In genomic region chr4:89837385-89837995, GRCh38 we compare ENCODE assay signal across 8 cellular contexts. TPM values are rescaled to one million over a fixed set of nuclear protein-coding genes. Genes with fewer than 3 reads are reported as not detected.
DNase-seq lines count a peak whose midpoint lies in the region; ATAC-seq and TF ChIP-seq lines count a peak whose summit lies in the region.

No MANE protein-coding gene starts in this region.

- no peak overlapping the region for H3K27ac Mint-ChIP-seq in activated T-helper 1 cell treated with anti-CD3 and anti-CD28 coated beads, Interleukin-12 subunit alpha, Interleukin-12 subunit beta, Interleukin-2, Interleukin-4 antibody, amounts not matched to agents 30 ng/mL and 10 ng/mL and 1 ng/mL, durations not matched to agents 14 hours and 24 hours and 36 hours
- peak overlapping the region in 1 of 2 donors; percentile 56 for H3K27ac Mint-ChIP-seq in natural killer cell treated with Interleukin-12 subunit alpha and Interleukin-12 subunit beta and Interleukin-15 and Interleukin-18, amount 100 ng/mL, for 72 hours

- TF ChIP-seq CTCF in fibroblast of villous mesenchyme (IDR thresholded peaks at IDR 0.05; ENCODE audit: insufficient read depth, low read depth, low read length): no peak

- ATAC-seq in Right ventricle myocardium inferior (peak; percentile 65), HG03571 (IDR thresholded peaks at IDR 0.05; ENCODE audit: unreplicated experiment) (no peak), HG03175 (IDR thresholded peaks at IDR 0.05; ENCODE audit: unreplicated experiment) (no peak)
- peak; percentile 57 to 75 for ATAC-seq in natural killer cell treated with Interleukin-12 subunit alpha and Interleukin-12 subunit beta and Interleukin-15 and Interleukin-18, amount 100 ng/mL, for 72 hours

- intact Hi-C loops in Right ventricle myocardium inferior (cut with DNase I): no loop called here
- intact Hi-C loops in cardiac septum (cut with DNase I): no loop called here
- intact Hi-C loops in activated T-helper 1 cell treated with anti-CD3 and anti-CD28 coated beads, Interleukin-12 subunit alpha, Interleukin-12 subunit beta, Interleukin-2, Interleukin-4 antibody, amounts not matched to agents 30 ng/mL and 10 ng/mL and 1 ng/mL, durations not matched to agents 14 hours and 24 hours and 36 hours (cut with micrococcal nuclease): loop anchor here (1.0 to 5.0 kb wide), 4 partner anchors 8 to 725 kb away; partner anchors contain the start of gene TIGD2

- DNase-seq in Right ventricle myocardium inferior (ENCODE audit: missing footprints): no peak
- no peak for DNase-seq in cardiac septum (ENCODE audit: low spot score)
- peak; percentile 50 for DNase-seq in NCI-H1092 treated with DMSO at 0.1 percent for 48 hours (lab: John Stamatoyannopoulos, UW)
- DNase-seq in activated T-helper 1 cell treated with anti-CD3 and anti-CD28 coated beads, Interleukin-12 subunit alpha, Interleukin-12 subunit beta, Interleukin-2, Interleukin-4 antibody, amounts not matched to agents 30 ng/mL and 10 ng/mL and 1 ng/mL, durations not matched to agents 14 hours and 24 hours and 36 hours (ENCODE audit: low spot score): peak; percentile 11
- DNase-seq in fibroblast of villous mesenchyme (ENCODE audit: low read depth): peak; percentile 18
- DNase-seq in natural killer cell treated with Interleukin-12 subunit alpha and Interleukin-12 subunit beta and Interleukin-15 and Interleukin-18, amount 100 ng/mL, for 72 hours (ENCODE audit: low spot score): no peak

- peak overlapping the region; percentile 80 for H3K4me3 Mint-ChIP-seq in activated T-helper 1 cell treated with anti-CD3 and anti-CD28 coated beads, Interleukin-12 subunit alpha, Interleukin-12 subunit beta, Interleukin-2, Interleukin-4 antibody, amounts not matched to agents 30 ng/mL and 10 ng/mL and 1 ng/mL, durations not matched to agents 14 hours and 24 hours and 36 hours
- peak overlapping the region; percentile 75 for H3K4me3 Mint-ChIP-seq in natural killer cell treated with Interleukin-12 subunit alpha and Interleukin-12 subunit beta and Interleukin-15 and Interleukin-18, amount 100 ng/mL, for 72 hours

- no peaks in the 10 kb centered on the region for H3K9me3 Mint-ChIP-seq in activated T-helper 1 cell treated with anti-CD3 and anti-CD28 coated beads, Interleukin-12 subunit alpha, Interleukin-12 subunit beta, Interleukin-2, Interleukin-4 antibody, amounts not matched to agents 30 ng/mL and 10 ng/mL and 1 ng/mL, durations not matched to agents 14 hours and 24 hours and 36 hours
- no peaks in the 10 kb centered on the region for H3K9me3 Mint-ChIP-seq in natural killer cell treated with Interleukin-12 subunit alpha and Interleukin-12 subunit beta and Interleukin-15 and Interleukin-18, amount 100 ng/mL, for 72 hours

- peak overlapping the region; percentile 50 for H3K4me3 ChIP-seq in fibroblast of villous mesenchyme (ENCODE audit: low read depth, low read length)

- H3K4me1 Mint-ChIP-seq in activated T-helper 1 cell treated with anti-CD3 and anti-CD28 coated beads, Interleukin-12 subunit alpha, Interleukin-12 subunit beta, Interleukin-2, Interleukin-4 antibody, amounts not matched to agents 30 ng/mL and 10 ng/mL and 1 ng/mL, durations not matched to agents 14 hours and 24 hours and 36 hours (ENCODE audit: low read depth): peaks cover 33% of the 10 kb centered on the region
- H3K4me1 Mint-ChIP-seq in natural killer cell treated with Interleukin-12 subunit alpha and Interleukin-12 subunit beta and Interleukin-15 and Interleukin-18, amount 100 ng/mL, for 72 hours (ENCODE audit: low read depth in 2 of 2): peaks cover 11 to 27% of the 10 kb centered on the region in 2 donors

- H3K27me3 Mint-ChIP-seq in activated T-helper 1 cell treated with anti-CD3 and anti-CD28 coated beads, Interleukin-12 subunit alpha, Interleukin-12 subunit beta, Interleukin-2, Interleukin-4 antibody, amounts not matched to agents 30 ng/mL and 10 ng/mL and 1 ng/mL, durations not matched to agents 14 hours and 24 hours and 36 hours (ENCODE audit: insufficient read depth): peaks cover 75% of the 10 kb centered on the region
- H3K27me3 Mint-ChIP-seq in natural killer cell treated with Interleukin-12 subunit alpha and Interleukin-12 subunit beta and Interleukin-15 and Interleukin-18, amount 100 ng/mL, for 72 hours: peaks cover 28 to 71% of the 10 kb centered on the region in 2 donors

- H3K36me3 Mint-ChIP-seq in activated T-helper 1 cell treated with anti-CD3 and anti-CD28 coated beads, Interleukin-12 subunit alpha, Interleukin-12 subunit beta, Interleukin-2, Interleukin-4 antibody, amounts not matched to agents 30 ng/mL and 10 ng/mL and 1 ng/mL, durations not matched to agents 14 hours and 24 hours and 36 hours (ENCODE audit: low read depth): peaks cover 7% of the 10 kb centered on the region
- peaks cover 4% of the 10 kb centered on the region for H3K36me3 Mint-ChIP-seq in natural killer cell treated with Interleukin-12 subunit alpha and Interleukin-12 subunit beta and Interleukin-15 and Interleukin-18, amount 100 ng/mL, for 72 hours

RNA-seq across cellular contexts. Expression of gene SNCA, which starts 0.5 kb away (rescaled TPM):
- total RNA-seq in Right ventricle myocardium inferior (3.7 TPM), cardiac septum (33.6 TPM), fibroblast of villous mesenchyme (0.97 and 3.5 TPM in 2 replicates)
- total RNA-seq in activated T-helper 1 cell treated with anti-CD3 and anti-CD28 coated beads, Interleukin-12 subunit alpha, Interleukin-12 subunit beta, Interleukin-2, Interleukin-4 antibody, amounts not matched to agents 30 ng/mL and 10 ng/mL and 1 ng/mL, durations not matched to agents 14 hours and 24 hours and 36 hours: 0.18 and 1.1 TPM in 2 replicates
- 10 to 100 TPM in 1 of 2 donors, 1 to 10 TPM in 1; 6.2 to 19.8 TPM for total RNA-seq in natural killer cell treated with Interleukin-12 subunit alpha and Interleukin-12 subunit beta and Interleukin-15 and Interleukin-18, amount 100 ng/mL, for 72 hours

RNA-seq across cellular contexts. Expression of gene MMRN1, which starts 57.2 kb away (rescaled TPM):
- total RNA-seq in Right ventricle myocardium inferior: 3.7 TPM
- 2.5 TPM for total RNA-seq in cardiac septum
- total RNA-seq in activated T-helper 1 cell treated with anti-CD3 and anti-CD28 coated beads, Interleukin-12 subunit alpha, Interleukin-12 subunit beta, Interleukin-2, Interleukin-4 antibody, amounts not matched to agents 30 ng/mL and 10 ng/mL and 1 ng/mL, durations not matched to agents 14 hours and 24 hours and 36 hours: not detected in 2 replicates
- not detected in 2 replicates for total RNA-seq in fibroblast of villous mesenchyme
- under 1 TPM; 0.17 to 0.31 TPM for total RNA-seq in natural killer cell treated with Interleukin-12 subunit alpha and Interleukin-12 subunit beta and Interleukin-15 and Interleukin-18, amount 100 ng/mL, for 72 hours

Comparison
In these comparisons a context has a peak if more than half of its experiments do, and no peak if none do; other contexts are left out.
1. ATAC-seq: peak in Right ventricle myocardium inferior (single experiment) and natural killer cell treated with Interleukin-12 subunit alpha and Interleukin-12 subunit beta and Interleukin-15 and Interleukin-18, amount 100 ng/mL, for 72 hours (2 of 2); none in HG03571 (single experiment) and HG03175 (single experiment).
2. DNase-seq: peak in NCI-H1092 treated with DMSO at 0.1 percent for 48 hours (single experiment), activated T-helper 1 cell treated with anti-CD3 and anti-CD28 coated beads, Interleukin-12 subunit alpha, Interleukin-12 subunit beta, Interleukin-2, Interleukin-4 antibody, amounts not matched to agents 30 ng/mL and 10 ng/mL and 1 ng/mL, durations not matched to agents 14 hours and 24 hours and 36 hours (single experiment) and fibroblast of villous mesenchyme (single experiment); none in Right ventricle myocardium inferior (single experiment), cardiac septum (single experiment) and natural killer cell treated with Interleukin-12 subunit alpha and Interleukin-12 subunit beta and Interleukin-15 and Interleukin-18, amount 100 ng/mL, for 72 hours (single experiment).